ENCODE assay signal across 15 cellular contexts in genomic region chr3:157310329-157311065, GRCh38.
DNase-seq lines count a peak whose midpoint lies in the region; ATAC-seq, FAIRE-seq and TF ChIP-seq lines count a peak whose summit lies in the region.
"Had no signal": no experiment of that assay in that cellular context is flagged by ENCODE, and none has a peak within 500 bp of the region (broad histone marks: within the 10 kb centered on the region; RNA-seq: fewer than 3 reads in every experiment).

No MANE protein-coding gene starts in this region.

- no peak for FAIRE-seq in K562 (lab: Jason Lieb, UNC)

- no peaks in the 10 kb centered on the region for H3K36me3 ChIP-seq in K562 (ENCODE audit: control insufficient read depth, insufficient read depth, low read length)
- H3K36me3 ChIP-seq: BLaER1 had no signal

- TF ChIP-seq POLR2A in K562 (conservative IDR thresholded peaks at IDR 0.05), result no peak

- POLR2A ChIA-PET in K562 (lab: Yijun Ruan, JAX), result no interaction called here

- BruUV-seq in K562 (replicated peaks; lab: Mats Ljungman, UMichigan), result no TSS peak

- H3K4me2 ChIP-seq in K562 (ENCODE audit: insufficient read depth, low read length), result no peak overlapping the region
- H3K4me2 ChIP-seq: BLaER1 had no signal

- TF ChIP-seq CTCF in K562 (IDR thresholded peaks at IDR 0.05 in 2 of 3, conservative IDR thresholded peaks at IDR 0.05 in 1 of 3; ENCODE audit: insufficient read depth in 2 of 3, low read depth in 1 of 3, low read length in 3 of 3), result no peak

- H3K4me1 ChIP-seq in K562 (replicated peaks in 1 of 2; ENCODE audit: control insufficient read depth in 2 of 2, insufficient read depth in 2 of 2, low read length in 2 of 2), result no peaks in the 10 kb centered on the region; a peak in 1 of 5 replicates
- H3K4me1 ChIP-seq: BLaER1 had no signal

- no peak overlapping the region for H3K27ac ChIP-seq in K562 (ENCODE audit: extremely low read depth, low read depth, low read length)
- H3K27ac ChIP-seq: BLaER1, coronary artery had no signal

- no peaks in the 10 kb centered on the region for H3K9me3 ChIP-seq in K562 (replicated peaks; ENCODE audit: control insufficient read depth, insufficient read depth, low read depth, low read length)
- H3K9me3 ChIP-seq: BLaER1 had no signal

- H3K4me3 ChIP-seq in K562, result no peak overlapping the region
- H3K4me3 ChIP-seq: BLaER1, coronary artery, lung had no signal

- in situ Hi-C loops in K562 (cut with MboI), result no loop called here

- H3K27me3 ChIP-seq in K562 (ENCODE audit: control insufficient read depth in 2 of 2, insufficient read depth in 2 of 2, low read length in 2 of 2), result no peaks in the 10 kb centered on the region
- H3K27me3 ChIP-seq: BLaER1 had no signal

- intact Hi-C loops in K562 (cut with micrococcal nuclease), result no loop called here

- H3K9ac ChIP-seq in K562 (ENCODE audit: insufficient read depth in 1 of 2, low read depth in 2 of 2, low read length in 2 of 2), result no peak overlapping the region
- H3K9ac ChIP-seq: BLaER1 had no signal

- H3K9me1 ChIP-seq in K562 (ENCODE audit: control insufficient read depth, insufficient read depth, low read length), result no peaks in the 10 kb centered on the region

- DNase-seq in K562 (ENCODE audit: extremely low read depth in 1 of 4, low spot score in 3 of 4) (peak in 1 of 4 experiments; percentile 4), DMS79 treated with DMSO at 0.1 percent for 48 hours (lab: John Stamatoyannopoulos, UW) (no peak), EL (no peak), occipital lobe (lab: John Stamatoyannopoulos, UW) (no peak)
- DNase-seq: activated CD4-positive, alpha-beta memory T cell treated with anti-CD3 and anti-CD28 coated beads for 36 hours; aorta; NCI-H526 treated with DMSO at 0.1 percent for 48 hours had no signal

- H2AFZ ChIP-seq in K562 (ENCODE audit: low read depth, low read length), result no peak overlapping the region

- no peaks in the 10 kb centered on the region for H4K20me1 ChIP-seq in K562 (replicated peaks; ENCODE audit: control insufficient read depth, insufficient read depth, low read length)
- H4K20me1 ChIP-seq: BLaER1 had no signal

- H3K79me2 ChIP-seq in K562 (ENCODE audit: control insufficient read depth, insufficient read depth, low read length), result no peaks in the 10 kb centered on the region

- ATAC-seq in GM18517 (IDR thresholded peaks at IDR 0.05; ENCODE audit: unreplicated experiment) (peak; percentile 64), GM21717 (IDR thresholded peaks at IDR 0.05; ENCODE audit: unreplicated experiment) (peak; percentile 68), HG03439 (IDR thresholded peaks at IDR 0.05; ENCODE audit: unreplicated experiment) (peak; percentile 76), K562 (peak; percentile 53; the same call in 2 of the 3 replicates), GM21737 (IDR thresholded peaks at IDR 0.05; ENCODE audit: unreplicated experiment) (no peak)
- ATAC-seq: Right ventricle myocardium inferior had no signal

- no peak for TF ChIP-seq EP300 in K562 (IDR thresholded peaks at IDR 0.05; ENCODE audit: low read length)

- CTCF ChIA-PET in K562 (lab: Yijun Ruan, JAX; ENCODE audit: low intra/inter-chr PET ratio), result no interaction called here

- 49% methylated on average over 6 of the region's 6 CpGs for WGBS in K562 (ENCODE audit: insufficient coverage, low coverage, missing lambda C conversion rate)

- TF ChIP-seq RAD21 in K562 (CRISPR knock-in tag; conservative IDR thresholded peaks at IDR 0.05 in 1 of 2, IDR thresholded peaks at IDR 0.05 in 1 of 2), result no peak

TF ChIP-seq in K562, 482 proteins besides CTCF, POLR2A, EP300 and RAD21:
- no peak for TF ChIP-seq MYC (IDR thresholded peaks at IDR 0.05; ENCODE audit: low read depth, low read length)
- no peak for TF ChIP-seq MYC (CRISPR knock-in tag; IDR thresholded peaks at IDR 0.05; ENCODE audit: borderline replicate concordance, low read depth)
- TF ChIP-seq TFE3 (CRISPR knock-in tag; IDR thresholded peaks at IDR 0.05), result no peak
- TF ChIP-seq HES1 (IDR thresholded peaks at IDR 0.05; ENCODE audit: low read depth), result no peak
- TF ChIP-seq KAT8 (IDR thresholded peaks at IDR 0.05; ENCODE audit: low read depth), result no peak
- peak; percentile 59 for TF ChIP-seq NFYB (IDR thresholded peaks at IDR 0.05; ENCODE audit: extremely low read depth, insufficient read length)
- no peak for TF ChIP-seq SNIP1 (IDR thresholded peaks at IDR 0.05; ENCODE audit: low read depth)
- no peak for TF ChIP-seq ZNF143 (CRISPR knock-in tag; IDR thresholded peaks at IDR 0.05)
- TF ChIP-seq RAD51 (IDR thresholded peaks at IDR 0.05; ENCODE audit: borderline replicate concordance, low read depth), result peak; percentile 46; the same call in 1 of the 2 replicates
- peak; percentile 20 for TF ChIP-seq RBM25 (IDR thresholded peaks at IDR 0.05; ENCODE audit: low read depth, low read length, severe bottlenecking)
- TF ChIP-seq ZNF696 (CRISPR knock-in tag; conservative IDR thresholded peaks at IDR 0.05), result no peak
- no peak for TF ChIP-seq SMARCB1 (IDR thresholded peaks at IDR 0.05; ENCODE audit: insufficient read length, low read depth)
- TF ChIP-seq MTF1 (CRISPR knock-in tag; IDR thresholded peaks at IDR 0.05; ENCODE audit: borderline replicate concordance), result no peak
- no peak for TF ChIP-seq DEAF1 (CRISPR knock-in tag; IDR thresholded peaks at IDR 0.05)
- peak; percentile 68 for TF ChIP-seq USF2 (CRISPR knock-in tag; IDR thresholded peaks at IDR 0.05)
- TF ChIP-seq USF1 (CRISPR knock-in tag; IDR thresholded peaks at IDR 0.05), result peak; percentile 65
- no peak for TF ChIP-seq SETDB1 (IDR thresholded peaks at IDR 0.05; ENCODE audit: low read length)
